Comparison of ENCODE assay signal across 8 cellular contexts in genomic region chr6:135497412-135498177, GRCh38. TPM values are rescaled to one million over a fixed set of nuclear protein-coding genes. Genes with fewer than 3 reads are reported as not detected.
A peak's percentile ranks its signal among the peaks of the same experiment; 100 is the strongest.
DNase-seq lines count a peak whose midpoint lies in the region; ATAC-seq and TF ChIP-seq lines count a peak whose summit lies in the region.

AHI1 (minus strand) TSS chr6:135497740; CDS start chr6:135492237, 5,503 bp downstream.

- H3K27me3 ChIP-seq in SU-DHL-6 (ENCODE audit: low read length) (no peaks in the 10 kb centered on the region), tibial nerve (no peaks in the 10 kb centered on the region)

- no peaks in the 10 kb centered on the region for H3K36me3 ChIP-seq in SU-DHL-6 (ENCODE audit: low read length)
- peaks cover 0 to 8% (median 0%) of the 10 kb centered on the region in 3 donors for H3K36me3 ChIP-seq in tibial nerve

- H3K9ac ChIP-seq in SU-DHL-6 (ENCODE audit: low read length): peak within 1 kb of the TSS; percentile 78

- peak; percentile 89 to 94 for TF ChIP-seq POLR2A in tibial nerve (IDR thresholded peaks at IDR 0.05)

- H3K9me3 ChIP-seq in SU-DHL-6 (ENCODE audit: insufficient read depth, low read length) (no peaks in the 10 kb centered on the region), tibial nerve (no peaks in the 10 kb centered on the region)

- peaks cover 0 to 28% (median 10%) of the 10 kb centered on the region in 4 donors for H3K4me1 ChIP-seq in tibial nerve

- peak within 1 kb of the TSS; percentile 91 for H2AFZ ChIP-seq in SU-DHL-6 (ENCODE audit: low read depth, low read length, severe bottlenecking)

- peak in 1 of 2 donors; percentile 97 for TF ChIP-seq EP300 in tibial nerve (IDR thresholded peaks at IDR 0.05)

- no peaks in the 10 kb centered on the region for H4K20me1 ChIP-seq in SU-DHL-6 (ENCODE audit: low read depth, low read length)

- H3K4me3 ChIP-seq in GM12875 (ENCODE audit: low read depth, low read length) (peak within 1 kb of the TSS; percentile 62), SU-DHL-6 (ENCODE audit: insufficient read depth, low read length, poor library complexity, severe bottlenecking) (peak within 1 kb of the TSS; percentile 65), tibial nerve (peak within 1 kb of the TSS; percentile 69 to 99 (median 91))

- H3F3A ChIP-seq in SU-DHL-6 (ENCODE audit: insufficient read depth): peaks cover 12% of the 10 kb centered on the region

- TF ChIP-seq CTCF in GM12875 (IDR thresholded peaks at IDR 0.05; ENCODE audit: borderline replicate concordance, insufficient read depth, low read depth, low read length) (no peak), SU-DHL-6 (IDR thresholded peaks at IDR 0.05; ENCODE audit: insufficient read depth, low read length, poor library complexity, severe bottlenecking) (no peak), tibial nerve (IDR thresholded peaks at IDR 0.05) (peak in 3 of 5 experiments; percentile 10 to 82 (median 70))

- peak; percentile 93 for ATAC-seq in HG02623 (IDR thresholded peaks at IDR 0.05; ENCODE audit: unreplicated experiment)

- peaks cover 8% of the 10 kb centered on the region; the same call in 1 of the 2 replicates for H3K79me2 ChIP-seq in SU-DHL-6 (ENCODE audit: insufficient read depth, low read length)

- no peaks in the 10 kb centered on the region for H3K9me2 ChIP-seq in SU-DHL-6 (replicated peaks; ENCODE audit: insufficient read depth, low read length)

- DNase-seq in NCI-H1092 (lab: John Stamatoyannopoulos, UW): peak; percentile 89
- peak; percentile 77 for DNase-seq in activated naive CD8-positive, alpha-beta T cell treated with anti-CD3 and anti-CD28 coated beads, Interleukin-2, amount 50 U/mL, for 16 hours (ENCODE audit: low read depth, low spot score)
- peak; percentile 96 for DNase-seq in cardiac septum (ENCODE audit: low spot score)
- DNase-seq in pons (ENCODE audit: low spot score): peak; percentile 91
- peak; percentile 87 to 90 for DNase-seq in tibial nerve (ENCODE audit: low spot score in 2 of 2)

- H3K27ac ChIP-seq in SU-DHL-6 (ENCODE audit: low read depth, low read length): peak within 1 kb of the TSS; percentile 27
- peak within 1 kb of the TSS; percentile 92 to 100 (median 96) for H3K27ac ChIP-seq in tibial nerve

- H3K4me2 ChIP-seq in SU-DHL-6 (ENCODE audit: low read depth, low read length, poor library complexity, severe bottlenecking): peak within 1 kb of the TSS; percentile 91

- 0 to 2% methylated on average over 15 to 29 of the region's 85 CpGs for WGBS in tibial nerve, 2 donors

- intact Hi-C loops in cardiac septum (cut with DNase I): loop anchor here (2.0 kb wide), 1 partner anchor 791 kb away; the partner anchor contains the start of gene BCLAF1

RNA-seq across cellular contexts. Expression of gene AHI1, which starts in this region (rescaled TPM):
- total RNA-seq in cardiac septum (13.3 TPM), tibial nerve (10 to 100 TPM; 30.8 to 57.6 (median 38.0) TPM)

Comparison
In these comparisons a context has a peak if more than half of its experiments do, and no peak if none do; other contexts are left out.
1. Peak in every context shown above with its lines: DNase-seq, ATAC-seq, H3K4me3 ChIP-seq and H3K27ac ChIP-seq.
2. CTCF ChIP-seq: peak in tibial nerve (3 of 5); none in GM12875 (single experiment) and SU-DHL-6 (single experiment).